Comparison of ENCODE assay signal across 10 cellular contexts in the genomic region with DNA sequence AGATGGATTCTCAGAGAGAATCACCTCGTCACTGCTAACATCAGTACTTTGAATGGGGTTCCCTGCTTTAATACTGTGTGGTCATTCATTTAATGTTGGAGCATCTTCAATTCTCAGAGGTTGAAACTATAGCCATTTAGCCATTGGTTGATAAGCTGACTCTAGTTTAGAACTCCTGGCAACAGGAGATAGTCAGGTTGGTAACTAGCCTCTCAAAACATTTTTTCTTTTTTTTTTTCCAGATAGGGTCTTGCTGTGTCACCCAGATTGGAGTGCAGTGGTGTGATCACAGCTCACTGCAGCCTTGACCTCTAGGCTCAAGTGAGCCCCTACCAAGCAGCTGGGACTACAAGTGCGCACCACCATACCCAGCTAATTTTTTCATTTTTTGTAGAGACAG.
"Had no signal": no experiment of that assay in that cellular context is flagged by ENCODE, and none has a peak within 500 bp of the region (broad histone marks: within the 10 kb centered on the region; RNA-seq: fewer than 3 reads in every experiment).

No MANE protein-coding gene starts in this region.

- H3K9ac ChIP-seq: GM23248 had no signal

- H3K4me3 ChIP-seq: GM23248, HAP-1 had no signal

- H3K9me3 Mint-ChIP-seq: HFFc6, IgD-negative memory B cell had no signal

- H3K27ac Mint-ChIP-seq: IgD-negative memory B cell had no signal

- H3K9me3 ChIP-seq: HAP-1 had no signal

- ATAC-seq: HCT116, HepG2 had no signal

- H3K36me3 ChIP-seq: HAP-1 had no signal

- H3K4me3 Mint-ChIP-seq: HFFc6 had no signal

- H3K27ac ChIP-seq: HL-60 had no signal

- H3K36me3 Mint-ChIP-seq: IgD-negative memory B cell had no signal

- H3K27me3 Mint-ChIP-seq: IgD-negative memory B cell had no signal

- DNase-seq: GM23248, GOT3, H7, HFFc6, KG1 had no signal
